Comparison of ENCODE assay signal across 1 cellular context in the genomic region with DNA sequence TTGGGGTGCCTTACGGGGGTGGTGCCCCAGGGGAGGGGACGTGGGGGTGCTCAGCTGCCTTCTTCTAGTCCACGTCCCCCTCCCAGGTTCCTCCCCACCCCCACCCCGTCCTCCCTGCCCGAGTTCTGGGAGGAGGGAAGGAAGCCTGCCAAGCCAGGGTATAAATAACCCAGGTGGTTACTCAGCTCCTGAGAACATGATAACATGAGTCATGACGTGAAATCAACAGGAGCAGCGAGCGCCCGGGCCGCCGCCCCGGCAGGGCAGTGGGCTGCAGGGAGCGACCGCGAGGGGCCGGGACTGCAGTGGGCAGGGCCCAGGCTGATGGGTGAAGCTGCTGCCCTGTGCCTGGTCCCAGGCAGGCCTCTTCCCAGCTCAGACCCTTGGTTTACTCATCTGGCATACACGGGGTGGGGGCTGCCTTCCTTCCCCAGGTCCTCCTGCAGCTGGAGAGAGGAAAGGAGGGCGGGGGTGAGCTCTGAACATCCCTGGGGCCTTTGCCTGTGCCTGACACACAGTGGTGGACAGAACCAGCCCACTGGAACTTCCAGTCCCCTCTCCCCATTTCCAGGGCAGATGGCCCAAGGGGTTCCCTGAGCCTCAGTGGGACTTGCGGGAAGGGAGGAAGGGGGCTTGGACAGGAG.
TF ChIP-seq lines count a peak whose summit lies in the region.

No MANE protein-coding gene starts in this region.

TF ChIP-seq in IMR-90, 13 proteins besides CTCF, POLR2A, EP300 and RAD21 (continued from another document):
- TF ChIP-seq FOS (IDR thresholded peaks at IDR 0.05; ENCODE audit: low read depth, low read length): peak; percentile 79
- peak; percentile 19; the same call in 1 of the 2 replicates for TF ChIP-seq BHLHE40 (IDR thresholded peaks at IDR 0.05; ENCODE audit: low read depth, low read length)
- TF ChIP-seq RFX5 (IDR thresholded peaks at IDR 0.05; ENCODE audit: low read depth, low read length): no peak
- TF ChIP-seq, protein P1, sequence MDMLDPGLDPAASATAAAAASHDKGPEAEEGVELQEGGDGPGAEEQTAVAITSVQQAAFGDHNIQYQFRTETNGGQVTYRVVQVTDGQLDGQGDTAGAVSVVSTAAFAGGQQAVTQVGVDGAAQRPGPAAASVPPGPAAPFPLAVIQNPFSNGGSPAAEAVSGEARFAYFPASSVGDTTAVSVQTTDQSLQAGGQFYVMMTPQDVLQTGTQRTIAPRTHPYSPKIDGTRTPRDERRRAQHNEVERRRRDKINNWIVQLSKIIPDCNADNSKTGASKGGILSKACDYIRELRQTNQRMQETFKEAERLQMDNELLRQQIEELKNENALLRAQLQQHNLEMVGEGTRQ (IDR thresholded peaks at IDR 0.05; ENCODE audit: low read depth, low read length): no peak
- TF ChIP-seq MAZ (IDR thresholded peaks at IDR 0.05; ENCODE audit: borderline replicate concordance, low read depth, low read length): peak; percentile 25; the same call in 1 of the 2 replicates
